In genomic region chr16:4319454-4319853, GRCh38 we compare ENCODE assay signal across 1 cellular context.
A peak's percentile ranks its signal among the peaks of the same experiment; 100 is the strongest.
TF ChIP-seq lines count a peak whose summit lies in the region.

No MANE protein-coding gene starts in this region.

TF ChIP-seq in GM12878, 131 proteins besides CTCF, POLR2A, EP300 and RAD21:
- TF ChIP-seq TCF12 (IDR thresholded peaks at IDR 0.05; ENCODE audit: low read depth, low read length) (peak; percentile 54; the same call in 1 of the 2 replicates), EGR1 (IDR thresholded peaks at IDR 0.05; ENCODE audit: borderline replicate concordance in 1 of 2, low read depth in 2 of 2, low read length in 2 of 2) (0 out of 3 replicates have a peak, but pooled peaks of 1 of the 2 experiments have one; percentile 30), BHLHE40 (IDR thresholded peaks at IDR 0.05; ENCODE audit: borderline replicate concordance in 1 of 2, low read depth in 2 of 2, low read length in 1 of 2) (peak; percentile 59 to 84; a peak in 3 of 4 replicates), BRCA1 (IDR thresholded peaks at IDR 0.05; ENCODE audit: low read depth, low read length) (no peak), PAX5 (IDR thresholded peaks at IDR 0.05; ENCODE audit: borderline replicate concordance, low read depth, low read length) (peak; percentile 58; the same call in 1 of the 2 replicates), MEF2B (IDR thresholded peaks at IDR 0.05; ENCODE audit: partially characterized antibody, poor library complexity, severe bottlenecking) (peak; percentile 42), RUNX3 (IDR thresholded peaks at IDR 0.05; ENCODE audit: low read length) (peak; percentile 82), CREB1 (IDR thresholded peaks at IDR 0.05; ENCODE audit: low read depth) (no peak), FOXK2 (IDR thresholded peaks at IDR 0.05) (no peak), CHD2 (IDR thresholded peaks at IDR 0.05; ENCODE audit: borderline replicate concordance, low read depth, low read length) (peak; percentile 52; the same call in 1 of the 2 replicates), SIX5 (IDR thresholded peaks at IDR 0.05; ENCODE audit: low read depth, low read length, severe bottlenecking) (no peak), DPF2 (IDR thresholded peaks at IDR 0.05) (peak; percentile 40; the same call in 1 of the 2 replicates), BACH1 (IDR thresholded peaks at IDR 0.05; ENCODE audit: borderline replicate concordance) (peak; percentile 33; the same call in 1 of the 2 replicates), IKZF1 (conservative IDR thresholded peaks at IDR 0.05) (peak; percentile 41; the same call in 1 of the 2 replicates), MLLT1 (IDR thresholded peaks at IDR 0.05) (0 out of 2 replicates have a peak, but pooled peaks have one; percentile 31), TCF3 (IDR thresholded peaks at IDR 0.05; ENCODE audit: borderline replicate concordance, insufficient read depth, low read depth, low read length) (0 out of 2 replicates have a peak, but pooled peaks have one; percentile 12), FOXM1 (IDR thresholded peaks at IDR 0.05; ENCODE audit: low read depth, low read length) (no peak), MTA2 (IDR thresholded peaks at IDR 0.05; ENCODE audit: low read depth) (peak; percentile 19; the same call in 1 of the 2 replicates), RELB (IDR thresholded peaks at IDR 0.05; ENCODE audit: low read depth) (peak; percentile 11; the same call in 1 of the 2 replicates)
